ENCODE assay signal across 8 cellular contexts in genomic region chr11:2989551-2989950, GRCh38. TPM values are rescaled to one million over a fixed set of nuclear protein-coding genes. Genes with fewer than 3 reads are reported as not detected.
DNase-seq lines count a peak whose midpoint lies in the region; ATAC-seq, FAIRE-seq and TF ChIP-seq lines count a peak whose summit lies in the region.

No MANE protein-coding gene starts in this region.

- no peak overlapping the region for H3K23ac ChIP-seq in mesenchymal stem cell (ENCODE audit: low read length in 2 of 2)

- SMC1A ChIA-PET in GM12878 (lab: Charles Lee; ENCODE audit: uncharacterized antibody, unreplicated experiment), result interaction anchor here (0.7 to 3.1 kb wide), 18 partner anchors 9 to 102 kb away, joined by 3 to 29 read pairs (median 6); partner anchors contain the start of gene CARS1

- in situ Hi-C loops in GM12878 (cut with MboI), result no loop called here

- H3K9me3 ChIP-seq in A673 (ENCODE audit: low read depth, low read length, poor library complexity, severe bottlenecking) (no peaks in the 10 kb centered on the region), HUES48 (ENCODE audit: control insufficient read depth, insufficient read depth, low read length) (no peaks in the 10 kb centered on the region), GM12878 (replicated peaks; ENCODE audit: control insufficient read depth, insufficient read depth, low read length) (no peaks in the 10 kb centered on the region), mesenchymal stem cell (ENCODE audit: control insufficient read depth, low read length) (no peaks in the 10 kb centered on the region)

- peak; percentile 6; the same call in 1 of the 3 replicates for ATAC-seq in GM12878
- no peak for ATAC-seq in GM18498 (IDR thresholded peaks at IDR 0.05; ENCODE audit: unreplicated experiment)
- ATAC-seq in GM21619 (IDR thresholded peaks at IDR 0.05; ENCODE audit: unreplicated experiment), result no peak

- TF ChIP-seq EP300 in GM12878 (IDR thresholded peaks at IDR 0.05; ENCODE audit: borderline replicate concordance in 1 of 2, control insufficient read depth in 1 of 2, low read depth in 2 of 2, low read length in 2 of 2), result no peak

- no peak overlapping the region for H2BK15ac ChIP-seq in mesenchymal stem cell (ENCODE audit: low read depth, poor library complexity, severe bottlenecking)

- POLR2A ChIA-PET in A673 (lab: Charles Lee; ENCODE audit: low non-redundant PET) (interaction anchor here (1.0 kb wide), 1 partner anchor 60 kb away, joined by 3 read pairs; no protein-coding TSS in a partner anchor), GM12878 (lab: Charles Lee) (interaction anchor here (0.6 to 3.3 kb wide), 10 partner anchors 8 to 62 kb away, joined by 3 to 34 read pairs (median 4); no protein-coding TSS in a partner anchor)

- peak; percentile 31 for FAIRE-seq in GM12878 (lab: Jason Lieb, UNC)

- no peak overlapping the region for H3K4ac ChIP-seq in mesenchymal stem cell (ENCODE audit: low read depth in 1 of 2, low read length in 2 of 2)

- no peak overlapping the region for H2BK120ac ChIP-seq in mesenchymal stem cell (ENCODE audit: low read depth, low read length)

- H3K27ac ChIP-seq in A673 (ENCODE audit: low read depth, low read length, poor library complexity, severe bottlenecking) (peak overlapping the region; percentile 87), HUES48 (ENCODE audit: low read depth, low read length) (peak overlapping the region; percentile 42), GM12878 (ENCODE audit: control insufficient read depth, insufficient read depth) (peak overlapping the region; percentile 64), mesenchymal stem cell (ENCODE audit: low read length, poor library complexity, severe bottlenecking) (peak overlapping the region; percentile 18)

- TF ChIP-seq POLR2A in GM12878 (IDR thresholded peaks at IDR 0.05; ENCODE audit: low read depth, low read length), result no peak

- CTCF ChIA-PET in A673 (lab: Charles Lee) (no interaction called here), GM12878 (lab: Yijun Ruan, JAX) (interaction anchor here (0.6 to 3.6 kb wide), 14 partner anchors 9 to 820 kb away, joined by 3 to 30 read pairs (median 4); no protein-coding TSS in a partner anchor)

- DNase-seq in A673 (ENCODE audit: low spot score) (no peak), GM12878 (ENCODE audit: low read depth, low spot score) (no peak), mesenchymal stem cell (no peak), T1000 (lab: John Stamatoyannopoulos, UW) (no peak)
- no peak for DNase-seq in stimulated activated naive CD4-positive, alpha-beta T cell treated with Interleukin-2 at 50 U/mL for 16 hours (lab: John Stamatoyannopoulos, UW)

- H4K8ac ChIP-seq in mesenchymal stem cell (ENCODE audit: low read length), result no peak overlapping the region

- H3K9ac ChIP-seq in HUES48 (ENCODE audit: low read depth, low read length) (0 out of 2 replicates have a peak overlapping the region, but pooled peaks have one; percentile 27), GM12878 (ENCODE audit: control insufficient read depth, insufficient read depth, low read length) (peak overlapping the region; percentile 56), mesenchymal stem cell (ENCODE audit: low read length) (peak overlapping the region; percentile 96)

- H2AK5ac ChIP-seq in mesenchymal stem cell (ENCODE audit: low read length, severe bottlenecking), result no peak overlapping the region

- H3K18ac ChIP-seq in mesenchymal stem cell (ENCODE audit: low read depth in 1 of 2, low read length in 2 of 2), result no peak overlapping the region

- WGBS in GM12878 (ENCODE audit: insufficient coverage, insufficient replicate concordance, low lambda C conversion rate, missing lambda C conversion rate), result 0% methylated on average over 3 of the region's 3 CpGs
- WGBS in mesenchymal stem cell, result 33% methylated on average over 3 of the region's 3 CpGs

- no peak overlapping the region for H2AFZ ChIP-seq in GM12878 (ENCODE audit: control insufficient read depth, low read depth, low read length)
- H2AFZ ChIP-seq in mesenchymal stem cell (ENCODE audit: low read depth, low read length), result no peak overlapping the region

- no peak overlapping the region for H4K91ac ChIP-seq in mesenchymal stem cell (ENCODE audit: low read length)

- H2BK5ac ChIP-seq in mesenchymal stem cell (ENCODE audit: low read depth, low read length, poor library complexity, severe bottlenecking), result no peak overlapping the region

- peak overlapping the region; percentile 96 for H3K4me3 ChIP-seq in A673 (ENCODE audit: low read depth, low read length, poor library complexity, severe bottlenecking)
- peak overlapping the region; percentile 98 for H3K4me3 ChIP-seq in HUES48 (ENCODE audit: low read depth, low read length)
- peak overlapping the region; percentile 97 for H3K4me3 ChIP-seq in GM12878
- peak overlapping the region in 1 of 2 experiments; percentile 95 for H3K4me3 ChIP-seq in mesenchymal stem cell (ENCODE audit: insufficient read depth in 1 of 2, low read depth in 1 of 2, low read length in 2 of 2)

- H2BK12ac ChIP-seq in mesenchymal stem cell (ENCODE audit: low read length in 2 of 2), result no peak overlapping the region

- RAD21 ChIA-PET in GM12878 (lab: Charles Lee; ENCODE audit: unreplicated experiment), result interaction anchor here (0.8 to 4.8 kb wide), 8 partner anchors 9 to 602 kb away, joined by 3 to 42 read pairs (median 8); no protein-coding TSS in a partner anchor

- TF ChIP-seq CTCF in A673 (conservative IDR thresholded peaks at IDR 0.05; ENCODE audit: low read depth, low read length) (no peak), GM12878 (IDR thresholded peaks at IDR 0.05 in 2 of 3, conservative IDR thresholded peaks at IDR 0.05 in 1 of 3; ENCODE audit: control insufficient read depth in 2 of 3, extremely low read depth in 1 of 3, insufficient read depth in 1 of 3, low read depth in 3 of 3, low read length in 3 of 3) (no peak)

- H3K27me3 ChIP-seq in A673 (replicated peaks; ENCODE audit: insufficient read depth, low read depth, low read length, poor library complexity), result no peaks in the 10 kb centered on the region
- no peaks in the 10 kb centered on the region for H3K27me3 ChIP-seq in HUES48 (ENCODE audit: control insufficient read depth, insufficient read depth, low read length)
- H3K27me3 ChIP-seq in GM12878 (replicated peaks in 1 of 2; ENCODE audit: control insufficient read depth in 2 of 2, insufficient read depth in 2 of 2, low read length in 1 of 2), result no peaks in the 10 kb centered on the region
- H3K27me3 ChIP-seq in mesenchymal stem cell (ENCODE audit: control insufficient read depth in 1 of 2, insufficient read depth in 1 of 2, low read length in 2 of 2), result no peaks in the 10 kb centered on the region

- TF ChIP-seq RAD21 in GM12878 (IDR thresholded peaks at IDR 0.05; ENCODE audit: insufficient read depth, low read depth, low read length), result no peak

- peak overlapping the region; percentile 96 for H3K4me2 ChIP-seq in GM12878 (ENCODE audit: control insufficient read depth, insufficient read depth)
- peak overlapping the region; percentile 51 for H3K4me2 ChIP-seq in mesenchymal stem cell (ENCODE audit: low read length, poor library complexity, severe bottlenecking)

- peaks cover 2% of the 10 kb centered on the region for H3K79me1 ChIP-seq in mesenchymal stem cell (replicated peaks; ENCODE audit: low read length, poor library complexity, severe bottlenecking)

- H3K79me2 ChIP-seq in GM12878 (ENCODE audit: control insufficient read depth, insufficient read depth, low read length), result peaks cover 74% of the 10 kb centered on the region

- H3K4me1 ChIP-seq in A673 (ENCODE audit: insufficient read depth, low read length, poor library complexity, severe bottlenecking) (peaks cover 24% of the 10 kb centered on the region), HUES48 (ENCODE audit: control insufficient read depth, insufficient read depth, low read length) (peaks cover 29% of the 10 kb centered on the region), GM12878 (ENCODE audit: control insufficient read depth, insufficient read depth, low read length) (peaks cover 6% of the 10 kb centered on the region), mesenchymal stem cell (ENCODE audit: control insufficient read depth, insufficient read depth, low read depth, low read length) (peaks cover 3% of the 10 kb centered on the region)

- intact Hi-C loops in A673 (cut with micrococcal nuclease; ENCODE audit: unreplicated experiment), result no loop called here
- intact Hi-C loops in GM12878 (cut with micrococcal nuclease; ENCODE audit: unreplicated experiment), result no loop called here

- peaks cover 6% of the 10 kb centered on the region; the same call in 1 of the 2 replicates for H4K20me1 ChIP-seq in GM12878 (ENCODE audit: control insufficient read depth, insufficient read depth)

- H3K14ac ChIP-seq in mesenchymal stem cell (ENCODE audit: low read length in 2 of 2), result no peak overlapping the region

- BruUV-seq in A673 (replicated peaks; lab: Mats Ljungman, UMichigan) (no TSS peak), GM12878 (replicated peaks; lab: Mats Ljungman, UMichigan) (no TSS peak)

- H3K36me3 ChIP-seq in A673 (ENCODE audit: insufficient read depth, low read length, poor library complexity, severe bottlenecking), result peaks cover 4% of the 10 kb centered on the region
- H3K36me3 ChIP-seq in HUES48 (ENCODE audit: control insufficient read depth, insufficient read depth, low read length), result peaks cover 30% of the 10 kb centered on the region
- peaks cover 0 to 8% of the 10 kb centered on the region in 2 experiments; a peak in 3 of 4 replicates for H3K36me3 ChIP-seq in GM12878 (ENCODE audit: control insufficient read depth in 2 of 2, insufficient read depth in 2 of 2, low read length in 1 of 2)
- peaks cover 0 to 7% of the 10 kb centered on the region in 2 experiments for H3K36me3 ChIP-seq in mesenchymal stem cell (ENCODE audit: control insufficient read depth in 1 of 2, insufficient read depth in 2 of 2, low read depth in 1 of 2, low read length in 2 of 2)

RNA-seq across cellular contexts. Expression of gene NAP1L4, which starts 2.6 kb away (rescaled TPM):
- total RNA-seq in A673 (2021) (169 and 184 TPM in 2 replicates), GM12878 (2014; rRNA removed) (103 and 107 TPM in 2 replicates), GM12878 (2014; rRNA removed; fragmentation: Illumina TruSeq; extraction: Trizol) (100 and 101 TPM in 2 replicates), GM12878 (2021) (128 and 130 TPM in 2 replicates)
- 427 and 452 TPM in 2 replicates for total RNA-seq in GM12878 (2013; cell fraction: nucleolus; rRNA removed)
- 48.1 TPM for polyA plus RNA-seq in GM12878 (2011; ENCODE audit: low read depth)
- polyA plus RNA-seq in GM12878 (2011; rRNA removed) (100 and 159 TPM in 2 replicates), GM12878 (2014; fragmentation: Illumina TruSeq; extraction: Trizol) (127 and 140 TPM in 2 replicates), GM12878 (2014; fragmentation: Nextera tagmentation; extraction: Ambion mirVana) (10 to 100 TPM; 24.8 to 44.0 TPM), GM12878 (2014; rRNA removed) (121 TPM in 2 replicates), GM12878 (2016; fragmentation: Nextera tagmentation; extraction: Ambion mirVana) (100 to 1,000 TPM; 181 to 198 TPM)
- 64.8 and 80.3 TPM in 2 replicates for polyA plus RNA-seq in GM12878 (2011; cell fraction: cytosol; rRNA removed)
- polyA plus RNA-seq in GM12878 (2011; cell fraction: nucleus; rRNA removed), result 141 and 157 TPM in 2 replicates
- polyA plus RNA-seq in GM12878 (2012), result 71.3 and 83.1 TPM in 2 replicates
- polyA minus RNA-seq in GM12878 (2011; rRNA and poly(A)+ RNA removed), result 62.6 and 97.0 TPM in 2 replicates
- 28.8 and 30.2 TPM in 2 replicates for polyA minus RNA-seq in GM12878 (2011; cell fraction: cytosol; rRNA and poly(A)+ RNA removed)
- polyA minus RNA-seq in GM12878 (2011; cell fraction: nucleus; rRNA and poly(A)+ RNA removed), result 52.5 and 71.7 TPM in 2 replicates
- 67.4 TPM for polyA plus RNA-seq in mesenchymal stem cell (2013, experiment 1 of 2)
- polyA plus RNA-seq in mesenchymal stem cell (2013, experiment 2 of 2), result 68.8 TPM

Comparison
In these comparisons a context has a peak if more than half of its experiments do, and no peak if none do; other contexts are left out.
1. H3K27ac ChIP-seq: peak in every context shown above with its lines; median percentile 87 in A673; 64 in GM12878; 42 in HUES48; 18 in mesenchymal stem cell.
2. H3K9ac ChIP-seq: peak in every context shown above with its lines; median percentile 96 in mesenchymal stem cell; 56 in GM12878; 27 in HUES48.